Comparison of ENCODE assay signal across 15 cellular contexts in the genomic region with DNA sequence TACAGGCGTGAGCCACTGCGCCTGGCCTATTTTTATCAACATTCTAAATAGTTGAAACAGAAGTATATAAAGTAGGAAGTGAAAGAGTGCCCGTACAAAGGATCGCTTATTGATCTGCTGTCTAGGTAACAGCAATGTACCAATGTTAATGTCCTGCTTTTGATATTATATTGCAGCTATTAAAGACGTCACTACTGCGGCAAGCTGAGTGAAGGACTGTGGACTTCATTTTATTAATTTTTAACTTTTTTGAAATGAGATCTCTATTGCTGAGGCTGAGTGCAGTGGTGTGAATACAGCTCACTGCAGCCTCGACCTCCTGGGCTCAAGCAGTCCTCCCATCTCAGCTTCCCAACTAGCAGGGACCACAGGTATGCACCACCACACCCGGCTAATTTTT. TPM values are rescaled to one million over a fixed set of nuclear protein-coding genes. Genes with fewer than 3 reads are reported as not detected.
DNase-seq lines count a peak whose midpoint lies in the region; ATAC-seq and TF ChIP-seq lines count a peak whose summit lies in the region.
"Had no signal": no experiment of that assay in that cellular context is flagged by ENCODE, and none has a peak within 500 bp of the region (broad histone marks: within the 10 kb centered on the region; RNA-seq: fewer than 3 reads in every experiment).

No MANE protein-coding gene starts in this region.

- H3K4me3 Mint-ChIP-seq in IgD-negative memory B cell: peak overlapping the region in 3 of 4 donors; percentile 63 to 75 (median 74)
- H3K4me3 Mint-ChIP-seq: CD8-positive, alpha-beta memory T cell had no signal

- TF ChIP-seq CTCF in parathyroid adenoma (IDR thresholded peaks at IDR 0.05): no peak

- intact Hi-C loops in left colon (cut with DNase I, micrococcal nuclease): no loop called here

- no peak overlapping the region for H2AFZ ChIP-seq in parathyroid adenoma

- no peaks in the 10 kb centered on the region for H3K27me3 ChIP-seq in parathyroid adenoma (ENCODE audit: control insufficient read depth, insufficient read depth, low read length)
- H3K27me3 ChIP-seq: BLaER1 had no signal

- no peaks in the 10 kb centered on the region for H3K36me3 ChIP-seq in parathyroid adenoma (ENCODE audit: control insufficient read depth, insufficient read depth, low read length)

- H3K9ac ChIP-seq in parathyroid adenoma: no peak overlapping the region
- H3K9ac ChIP-seq: BLaER1 had no signal

- H3K4me2 ChIP-seq in parathyroid adenoma (ENCODE audit: low read length): no peak overlapping the region
- H3K4me2 ChIP-seq: BLaER1 had no signal

- DNase-seq in MV-4-11 (lab: John Stamatoyannopoulos, UW) (peak; percentile 73), left colon (no peak), H4 (ENCODE audit: low spot score) (no peak), NCI-H2029 (lab: John Stamatoyannopoulos, UW) (no peak), HuH-7.5 (ENCODE audit: low spot score) (no peak)
- DNase-seq: 8988T; AML-193; Caco-2; CD8-positive, alpha-beta memory T cell; DND-41; GDM1 had no signal

- peaks cover 3% of the 10 kb centered on the region for H3K36me3 Mint-ChIP-seq in IgD-negative memory B cell

- no peaks in the 10 kb centered on the region for H3K79me2 ChIP-seq in parathyroid adenoma

- H3K4me1 ChIP-seq in parathyroid adenoma: peaks cover 26% of the 10 kb centered on the region
- H3K4me1 ChIP-seq: BLaER1, Caco-2 had no signal

- H3K27me3 Mint-ChIP-seq in IgD-negative memory B cell: no peaks in the 10 kb centered on the region
- H3K27me3 Mint-ChIP-seq: CD8-positive, alpha-beta memory T cell had no signal

- H3K9me3 ChIP-seq in parathyroid adenoma (ENCODE audit: control insufficient read depth, low read length): no peaks in the 10 kb centered on the region
- H3K9me3 ChIP-seq: BLaER1, Caco-2 had no signal

- no peak overlapping the region for H3K4me3 ChIP-seq in parathyroid adenoma (ENCODE audit: low read depth, low read length)
- H3K4me3 ChIP-seq: BLaER1 had no signal

- H3K4me1 Mint-ChIP-seq in IgD-negative memory B cell: peaks cover 0 to 2% (median 0%) of the 10 kb centered on the region in 3 donors
- H3K4me1 Mint-ChIP-seq: CD8-positive, alpha-beta memory T cell had no signal

- peak; percentile 91 for ATAC-seq in left colon
- ATAC-seq: HCT116 had no signal

- peak overlapping the region; percentile 90 for H3K27ac ChIP-seq in parathyroid adenoma
- H3K27ac ChIP-seq: BLaER1 had no signal

- no peaks in the 10 kb centered on the region for H3K9me3 Mint-ChIP-seq in IgD-negative memory B cell
- H3K9me3 Mint-ChIP-seq: CD8-positive, alpha-beta memory T cell had no signal

- no peak overlapping the region for H3K27ac Mint-ChIP-seq in IgD-negative memory B cell
- H3K27ac Mint-ChIP-seq: CD8-positive, alpha-beta memory T cell had no signal

RNA-seq across cellular contexts. Expression of a gene that starts 10.8 kb away (rescaled TPM):
- 2.0 TPM for polyA plus RNA-seq in IgD-negative memory B cell
- total RNA-seq in left colon: 10 to 100 TPM; 14.7 to 16.0 TPM
- total RNA-seq in H4 (2014; rRNA removed; shearing (Covaris generic)): 1.8 and 7.2 TPM in 2 replicates

RNA-seq across cellular contexts. Expression of a gene that starts 24.2 kb away (rescaled TPM):
- 65.3 TPM for polyA plus RNA-seq in IgD-negative memory B cell
- total RNA-seq in left colon: 10 to 100 TPM; 40.1 to 40.2 TPM
- 94.4 and 95.4 TPM in 2 replicates for total RNA-seq in H4 (2014; rRNA removed; shearing (Covaris generic))
